ENCODE assay signal across 7 cellular contexts in genomic region chr22:37199103-37199838, GRCh38. TPM values are rescaled to one million over a fixed set of nuclear protein-coding genes. Genes with fewer than 3 reads are reported as not detected.
DNase-seq lines count a peak whose midpoint lies in the region; ATAC-seq, FAIRE-seq and TF ChIP-seq lines count a peak whose summit lies in the region.

No MANE protein-coding gene starts in this region.

- RAD21 ChIA-PET in GM12878 (lab: Charles Lee; ENCODE audit: unreplicated experiment): interaction anchor here (0.6 to 7.1 kb wide), 30 partner anchors 17 to 259 kb away, joined by 3 to 104 read pairs (median 6); partner anchors contain the start of genes CYTH4, IL2RB and RAC2

- H3K9me3 ChIP-seq in GM12878 (replicated peaks; ENCODE audit: control insufficient read depth, insufficient read depth, low read length): no peaks in the 10 kb centered on the region

- H2AFZ ChIP-seq in GM12878 (ENCODE audit: control insufficient read depth, low read depth, low read length): peak overlapping the region; percentile 59

- no peak for TF ChIP-seq EP300 in GM12878 (IDR thresholded peaks at IDR 0.05; ENCODE audit: borderline replicate concordance in 1 of 2, control insufficient read depth in 1 of 2, low read depth in 2 of 2, low read length in 2 of 2)

- H3K27me3 ChIP-seq in GM12878 (replicated peaks in 1 of 2; ENCODE audit: control insufficient read depth in 2 of 2, insufficient read depth in 2 of 2, low read length in 1 of 2): no peaks in the 10 kb centered on the region

- H3K4me1 ChIP-seq in GM12878 (ENCODE audit: control insufficient read depth, insufficient read depth, low read length): peaks cover 33% of the 10 kb centered on the region

- ATAC-seq in HG02981 (IDR thresholded peaks at IDR 0.05; ENCODE audit: unreplicated experiment) (peak; percentile 89), GM12878 (peak; percentile 94)

- POLR2A ChIA-PET in GM12878 (lab: Charles Lee): interaction anchor here (0.6 to 5.0 kb wide), 20 partner anchors 19 to 347 kb away, joined by 3 to 55 read pairs (median 5); partner anchors contain the start of genes IL2RB and RAC2

- H3K4me3 ChIP-seq in GM12878 (peak overlapping the region; percentile 72), retinal pigment epithelial cell (ENCODE audit: low read length) (peak overlapping the region; percentile 64)

- peak overlapping the region; percentile 94 for H3K27ac ChIP-seq in GM12878 (ENCODE audit: control insufficient read depth, insufficient read depth)

- H4K20me1 ChIP-seq in GM12878 (ENCODE audit: control insufficient read depth, insufficient read depth): no peaks in the 10 kb centered on the region

- peak; percentile 100 for FAIRE-seq in GM18507 (lab: Jason Lieb, UNC)
- peak; percentile 74 for FAIRE-seq in GM12878 (lab: Jason Lieb, UNC)

- no peaks in the 10 kb centered on the region for H3K36me3 ChIP-seq in GM12878 (ENCODE audit: control insufficient read depth in 2 of 2, insufficient read depth in 2 of 2, low read length in 1 of 2)

- BruUV-seq in GM12878 (replicated peaks; lab: Mats Ljungman, UMichigan): no TSS peak

- peak overlapping the region; percentile 97 for H3K4me2 ChIP-seq in GM12878 (ENCODE audit: control insufficient read depth, insufficient read depth)

- 2% methylated on average over 60 of the region's 62 CpGs for WGBS in GM12878 (ENCODE audit: insufficient coverage, insufficient replicate concordance, low lambda C conversion rate, missing lambda C conversion rate)

- TF ChIP-seq RAD21 in GM12878 (IDR thresholded peaks at IDR 0.05; ENCODE audit: insufficient read depth, low read depth, low read length): peak; percentile 69

- CTCF ChIA-PET in GM12878 (lab: Yijun Ruan, JAX): interaction anchor here (0.7 to 5.7 kb wide), 51 partner anchors 8 to 1539 kb away, joined by 3 to 111 read pairs (median 4); partner anchors contain the start of genes IL2RB, KCTD17 and RAC2

- intact Hi-C loops in GM12878 (cut with micrococcal nuclease; ENCODE audit: unreplicated experiment): loop anchor here (1.0 to 10.0 kb wide), 5 partner anchors 33 to 414 kb away; partner anchors contain the start of gene IL2RB

- TF ChIP-seq CTCF in GM12878 (IDR thresholded peaks at IDR 0.05 in 2 of 3, conservative IDR thresholded peaks at IDR 0.05 in 1 of 3; ENCODE audit: control insufficient read depth in 2 of 3, extremely low read depth in 1 of 3, insufficient read depth in 1 of 3, low read depth in 3 of 3, low read length in 3 of 3) (peak; percentile 91 to 95 (median 93)), retinal pigment epithelial cell (conservative IDR thresholded peaks at IDR 0.05; ENCODE audit: low read depth, low read length) (peak; percentile 91)

- TF ChIP-seq POLR2A in GM12878 (IDR thresholded peaks at IDR 0.05; ENCODE audit: low read depth, low read length): peak; percentile 95

- H3K79me2 ChIP-seq in GM12878 (ENCODE audit: control insufficient read depth, insufficient read depth, low read length): peaks cover 5% of the 10 kb centered on the region

- DNase-seq in GM18507 (ENCODE audit: extremely low spot score, insufficient read length, low read depth) (peak; percentile 97), NCI-H2029 (lab: John Stamatoyannopoulos, UW) (peak; percentile 93), T1000 (lab: John Stamatoyannopoulos, UW) (peak; percentile 97), GM12878 (ENCODE audit: low read depth, low spot score) (peak; percentile 98), hypothalamus (lab: John Stamatoyannopoulos, UW) (peak; percentile 85 to 100 (median 97)), retinal pigment epithelial cell (ENCODE audit: low read depth) (peak; percentile 89)

- H3K9ac ChIP-seq in GM12878 (ENCODE audit: control insufficient read depth, insufficient read depth, low read length): peak overlapping the region; percentile 97

- in situ Hi-C loops in GM12878 (cut with MboI): no loop called here

- SMC1A ChIA-PET in GM12878 (lab: Charles Lee; ENCODE audit: uncharacterized antibody, unreplicated experiment): interaction anchor here (0.6 to 6.9 kb wide), 27 partner anchors 11 to 213 kb away, joined by 3 to 84 read pairs (median 5); partner anchors contain the start of genes CYTH4, IL2RB and RAC2

TF ChIP-seq in GM12878, 131 proteins besides CTCF, POLR2A, EP300 and RAD21 (continues in another document):
- TF ChIP-seq MAX (IDR thresholded peaks at IDR 0.05; ENCODE audit: low read depth, low read length) (peak; percentile 67; the same call in 1 of the 2 replicates), STAT1 (conservative IDR thresholded peaks at IDR 0.05) (0 out of 2 replicates have a peak, but pooled peaks have one; percentile 25)

RNA-seq across cellular contexts. Expression of gene C1QTNF6, which starts 11.2 kb away (rescaled TPM):
- 23.7 and 26.2 TPM in 2 replicates for total RNA-seq in GM12878 (2013; cell fraction: nucleolus; rRNA removed)
- 1.1 and 1.3 TPM in 2 replicates for total RNA-seq in GM12878 (2014; rRNA removed)
- 1.6 and 1.7 TPM in 2 replicates for total RNA-seq in GM12878 (2014; rRNA removed; fragmentation: Illumina TruSeq; extraction: Trizol)
- 2.1 and 2.4 TPM in 2 replicates for total RNA-seq in GM12878 (2021)
- polyA plus RNA-seq in GM12878 (2011; ENCODE audit: low read depth): 2.3 TPM
- polyA plus RNA-seq in GM12878 (2011; rRNA removed): 3.9 and 4.1 TPM in 2 replicates
- polyA plus RNA-seq in GM12878 (2011; cell fraction: cytosol; rRNA removed): 4.7 and 5.2 TPM in 2 replicates
- polyA plus RNA-seq in GM12878 (2011; cell fraction: nucleus; rRNA removed): 23.6 and 35.1 TPM in 2 replicates
- polyA plus RNA-seq in GM12878 (2012): 3.4 and 3.7 TPM in 2 replicates
- 1.1 and 1.5 TPM in 2 replicates for polyA plus RNA-seq in GM12878 (2014; fragmentation: Illumina TruSeq; extraction: Trizol)
- polyA plus RNA-seq in GM12878 (2014; fragmentation: Nextera tagmentation; extraction: Ambion mirVana): under 1 TPM; 0.16 to 0.18 TPM
- polyA plus RNA-seq in GM12878 (2014; rRNA removed): 2.5 and 2.7 TPM in 2 replicates
- polyA plus RNA-seq in GM12878 (2016; fragmentation: Nextera tagmentation; extraction: Ambion mirVana): 1 to 10 TPM in 1 of 2 experiments, under 1 TPM in 1; 0.99 to 1.1 TPM
- 5.9 and 8.9 TPM in 2 replicates for polyA minus RNA-seq in GM12878 (2011; rRNA and poly(A)+ RNA removed)
- polyA minus RNA-seq in GM12878 (2011; cell fraction: cytosol; rRNA and poly(A)+ RNA removed): 2.8 and 4.1 TPM in 2 replicates
- polyA minus RNA-seq in GM12878 (2011; cell fraction: nucleus; rRNA and poly(A)+ RNA removed): 14.0 and 16.0 TPM in 2 replicates

RNA-seq across cellular contexts. Expression of gene SSTR3, which starts 13.0 kb away (rescaled TPM):
- total RNA-seq in GM12878 (2013; cell fraction: nucleolus; rRNA removed): 12.3 and 12.5 TPM in 2 replicates
- total RNA-seq in GM12878 (2014; rRNA removed) (3.6 and 4.5 TPM in 2 replicates), GM12878 (2014; rRNA removed; fragmentation: Illumina TruSeq; extraction: Trizol) (2.5 and 2.8 TPM in 2 replicates), GM12878 (2021) (4.5 TPM in 2 replicates)
- polyA plus RNA-seq in GM12878 (2011; ENCODE audit: low read depth): 2.6 TPM
- polyA plus RNA-seq in GM12878 (2011; rRNA removed) (3.6 and 4.3 TPM in 2 replicates), GM12878 (2014; fragmentation: Illumina TruSeq; extraction: Trizol) (1.6 and 2.3 TPM in 2 replicates), GM12878 (2014; fragmentation: Nextera tagmentation; extraction: Ambion mirVana) (under 1 TPM; 0.03 to 0.46 TPM), GM12878 (2014; rRNA removed) (4.0 and 4.3 TPM in 2 replicates), GM12878 (2016; fragmentation: Nextera tagmentation; extraction: Ambion mirVana) (1 to 10 TPM in 1 of 2 experiments, under 1 TPM in 1; 0.74 to 1.2 TPM)
- 4.7 and 5.3 TPM in 2 replicates for polyA plus RNA-seq in GM12878 (2011; cell fraction: cytosol; rRNA removed)
- polyA plus RNA-seq in GM12878 (2011; cell fraction: nucleus; rRNA removed): 10.9 and 11.1 TPM in 2 replicates
- polyA plus RNA-seq in GM12878 (2012): 5.5 and 6.9 TPM in 2 replicates
- 6.1 and 11.3 TPM in 2 replicates for polyA minus RNA-seq in GM12878 (2011; rRNA and poly(A)+ RNA removed)
- 2.7 and 3.5 TPM in 2 replicates for polyA minus RNA-seq in GM12878 (2011; cell fraction: cytosol; rRNA and poly(A)+ RNA removed)
- polyA minus RNA-seq in GM12878 (2011; cell fraction: nucleus; rRNA and poly(A)+ RNA removed): 3.1 and 4.2 TPM in 2 replicates

RNA-seq across cellular contexts. Expression of gene RAC2, which starts 44.8 kb away (rescaled TPM):
- 143 and 150 TPM in 2 replicates for total RNA-seq in GM12878 (2013; cell fraction: nucleolus; rRNA removed)
- total RNA-seq in GM12878 (2014; rRNA removed): 251 and 282 TPM in 2 replicates
- 135 and 149 TPM in 2 replicates for total RNA-seq in GM12878 (2014; rRNA removed; fragmentation: Illumina TruSeq; extraction: Trizol)
- 382 and 386 TPM in 2 replicates for total RNA-seq in GM12878 (2021)
- polyA plus RNA-seq in GM12878 (2011; ENCODE audit: low read depth): 314 TPM
- 84.4 and 296 TPM in 2 replicates for polyA plus RNA-seq in GM12878 (2011; rRNA removed)
- 317 and 416 TPM in 2 replicates for polyA plus RNA-seq in GM12878 (2011; cell fraction: cytosol; rRNA removed)
- 561 and 566 TPM in 2 replicates for polyA plus RNA-seq in GM12878 (2011; cell fraction: nucleus; rRNA removed)
- 512 and 607 TPM in 2 replicates for polyA plus RNA-seq in GM12878 (2012)
- 166 and 339 TPM in 2 replicates for polyA plus RNA-seq in GM12878 (2014; fragmentation: Illumina TruSeq; extraction: Trizol)
- polyA plus RNA-seq in GM12878 (2014; fragmentation: Nextera tagmentation; extraction: Ambion mirVana): 100 to 1,000 TPM; 102 to 108 TPM
- polyA plus RNA-seq in GM12878 (2014; rRNA removed): 313 and 369 TPM in 2 replicates
- 100 to 1,000 TPM; 320 to 330 TPM for polyA plus RNA-seq in GM12878 (2016; fragmentation: Nextera tagmentation; extraction: Ambion mirVana)
- 200 and 233 TPM in 2 replicates for polyA minus RNA-seq in GM12878 (2011; rRNA and poly(A)+ RNA removed)
- polyA minus RNA-seq in GM12878 (2011; cell fraction: cytosol; rRNA and poly(A)+ RNA removed): 155 and 158 TPM in 2 replicates
- 185 and 303 TPM in 2 replicates for polyA minus RNA-seq in GM12878 (2011; cell fraction: nucleus; rRNA and poly(A)+ RNA removed)

RNA-seq across cellular contexts. Expression of gene IL2RB, which starts 49.6 kb away (rescaled TPM):
- total RNA-seq in GM12878 (2013; cell fraction: nucleolus; rRNA removed): 55.9 and 64.1 TPM in 2 replicates
- total RNA-seq in GM12878 (2014; rRNA removed) (12.4 and 14.8 TPM in 2 replicates), GM12878 (2014; rRNA removed; fragmentation: Illumina TruSeq; extraction: Trizol) (11.7 and 14.3 TPM in 2 replicates), GM12878 (2021) (86.8 and 91.9 TPM in 2 replicates)
- 28.0 TPM for polyA plus RNA-seq in GM12878 (2011; ENCODE audit: low read depth)
- polyA plus RNA-seq in GM12878 (2011; rRNA removed) (27.7 and 91.9 TPM in 2 replicates), GM12878 (2014; fragmentation: Illumina TruSeq; extraction: Trizol) (24.3 and 56.0 TPM in 2 replicates), GM12878 (2014; fragmentation: Nextera tagmentation; extraction: Ambion mirVana) (10 to 100 TPM; 10.2 TPM), GM12878 (2014; rRNA removed) (46.1 and 56.0 TPM in 2 replicates), GM12878 (2016; fragmentation: Nextera tagmentation; extraction: Ambion mirVana) (100 to 1,000 TPM; 119 to 120 TPM)
- 89.5 and 131 TPM in 2 replicates for polyA plus RNA-seq in GM12878 (2011; cell fraction: cytosol; rRNA removed)
- polyA plus RNA-seq in GM12878 (2011; cell fraction: nucleus; rRNA removed): 145 TPM in 2 replicates
- polyA plus RNA-seq in GM12878 (2012): 50.5 and 64.7 TPM in 2 replicates
- 34.5 and 58.6 TPM in 2 replicates for polyA minus RNA-seq in GM12878 (2011; rRNA and poly(A)+ RNA removed)
- 47.5 and 49.2 TPM in 2 replicates for polyA minus RNA-seq in GM12878 (2011; cell fraction: cytosol; rRNA and poly(A)+ RNA removed)
- 19.7 and 32.2 TPM in 2 replicates for polyA minus RNA-seq in GM12878 (2011; cell fraction: nucleus; rRNA and poly(A)+ RNA removed)

Comparison
In these comparisons a context has a peak if more than half of its experiments do, and no peak if none do; other contexts are left out.
1. Peak in every context shown above with its lines: DNase-seq, ATAC-seq, H3K4me3 ChIP-seq and H3K27ac ChIP-seq.